27 cellular contexts compared by ENCODE assay signal in genomic region chr6:159321267-159321666, GRCh38.
"Had no signal": no experiment of that assay in that cellular context is flagged by ENCODE, and none has a peak within 500 bp of the region (broad histone marks: within the 10 kb centered on the region; RNA-seq: fewer than 3 reads in every experiment).

No MANE protein-coding gene starts in this region.

- ATAC-seq: mucosa of descending colon; naive thymus-derived CD4-positive, alpha-beta T cell; natural killer cell treated with Interleukin-12 subunit alpha and Interleukin-12 subunit beta and Interleukin-15 and Interleukin-18, amount 100 ng/mL, for 72 hours; pancreas; right cardiac atrium; stimulated activated memory B cell treated with anti-CD40 and anti-IgM and Interleukin-4, amounts not matched to agents 10 μg/mL and 1 μg/mL and 100 μg/mL, for 72 hours; stimulated activated naive CD8-positive, alpha-beta T cell treated with anti-CD3 and anti-CD28 coated beads, Interleukin-15, amount 100 ng/mL, for 72 hours; upper lobe of right lung had no signal

- DNase-seq: islet precursor cell; left ventricle myocardium inferior; midbrain; mucosa of descending colon; naive thymus-derived CD4-positive, alpha-beta T cell; nucleus accumbens; pancreas; posterior cingulate gyrus; retina; right cardiac atrium; stimulated activated CD4-positive, alpha-beta T cell treated with anti-CD3 and anti-CD28 coated beads, Interleukin-1b, Interleukin-23, amount 100 ng/mL, for 48 hours; stimulated activated CD4-positive, alpha-beta T cell treated with anti-CD3 and anti-CD28 coated beads, Interleukin-2, amount 100 ng/mL, for 48 hours; stimulated activated CD4-positive, alpha-beta T cell treated with anti-CD3 and anti-CD28 coated beads, Interleukin-4, amount 100 ng/mL, for 4 hours; stimulated activated CD8-positive, alpha-beta memory T cell treated with anti-CD3 and anti-CD28 coated beads, Interleukin-4, amount 100 ng/mL, for 48 hours; stimulated activated naive CD4-positive, alpha-beta T cell treated with Interleukin-2 at 50 U/mL for 16 hours; stimulated activated naive CD8-positive, alpha-beta T cell treated with anti-CD3 and anti-CD28 coated beads, Interleukin-15, amount 100 ng/mL, for 72 hours; substantia nigra; transverse colon; upper lobe of right lung; uterus had no signal

- H3K36me3 ChIP-seq: left ventricle myocardium inferior, pancreas, prostate gland, transverse colon, upper lobe of right lung, uterus had no signal

- H3K9me3 Mint-ChIP-seq: memory B cell; natural killer cell treated with Interleukin-12 subunit alpha and Interleukin-12 subunit beta and Interleukin-15 and Interleukin-18, amount 100 ng/mL, for 72 hours; stimulated activated memory B cell treated with anti-CD40 and anti-IgM and Interleukin-4, amounts not matched to agents 10 μg/mL and 1 μg/mL and 100 μg/mL, for 72 hours; stimulated activated naive CD8-positive, alpha-beta T cell treated with anti-CD3 and anti-CD28 coated beads, Interleukin-15, amount 100 ng/mL, for 72 hours had no signal

- H2AFZ ChIP-seq: hepatocyte had no signal

- H3K27me3 ChIP-seq: pancreas, transverse colon, upper lobe of right lung, uterus had no signal

- H3K36me3 Mint-ChIP-seq: memory B cell; naive thymus-derived CD4-positive, alpha-beta T cell; natural killer cell treated with Interleukin-12 subunit alpha and Interleukin-12 subunit beta and Interleukin-15 and Interleukin-18, amount 100 ng/mL, for 72 hours; stimulated activated memory B cell treated with anti-CD40 and anti-IgM and Interleukin-4, amounts not matched to agents 10 μg/mL and 1 μg/mL and 100 μg/mL, for 72 hours had no signal

- H3K79me2 ChIP-seq: hepatocyte had no signal

- H3K4me2 ChIP-seq: hepatocyte, smooth muscle cell had no signal

- H3K9me3 ChIP-seq: left ventricle myocardium inferior, mucosa of descending colon, pancreas, prostate gland, transverse colon, upper lobe of right lung, uterus had no signal

- H3K27ac ChIP-seq: hepatocyte, left ventricle myocardium inferior, pancreas, prostate gland, transverse colon, upper lobe of right lung, uterus had no signal

- H3K4me3 Mint-ChIP-seq: memory B cell; naive thymus-derived CD4-positive, alpha-beta T cell; natural killer cell treated with Interleukin-12 subunit alpha and Interleukin-12 subunit beta and Interleukin-15 and Interleukin-18, amount 100 ng/mL, for 72 hours; stimulated activated memory B cell treated with anti-CD40 and anti-IgM and Interleukin-4, amounts not matched to agents 10 μg/mL and 1 μg/mL and 100 μg/mL, for 72 hours; stimulated activated naive CD8-positive, alpha-beta T cell treated with anti-CD3 and anti-CD28 coated beads, Interleukin-15, amount 100 ng/mL, for 72 hours had no signal

- H3K4me1 ChIP-seq: left ventricle myocardium inferior, pancreas, prostate gland, transverse colon, upper lobe of right lung, uterus had no signal

- H3K27ac Mint-ChIP-seq: memory B cell; naive thymus-derived CD4-positive, alpha-beta T cell; natural killer cell treated with Interleukin-12 subunit alpha and Interleukin-12 subunit beta and Interleukin-15 and Interleukin-18, amount 100 ng/mL, for 72 hours; stimulated activated memory B cell treated with anti-CD40 and anti-IgM and Interleukin-4, amounts not matched to agents 10 μg/mL and 1 μg/mL and 100 μg/mL, for 72 hours; stimulated activated naive CD8-positive, alpha-beta T cell treated with anti-CD3 and anti-CD28 coated beads, Interleukin-15, amount 100 ng/mL, for 72 hours had no signal

- H3K4me3 ChIP-seq: hepatocyte, left ventricle myocardium inferior, lung, mucosa of descending colon, pancreas, prostate gland, smooth muscle cell, transverse colon, upper lobe of right lung, uterus had no signal

- H3K4me1 Mint-ChIP-seq: memory B cell; naive thymus-derived CD4-positive, alpha-beta T cell; stimulated activated memory B cell treated with anti-CD40 and anti-IgM and Interleukin-4, amounts not matched to agents 10 μg/mL and 1 μg/mL and 100 μg/mL, for 72 hours; stimulated activated naive CD8-positive, alpha-beta T cell treated with anti-CD3 and anti-CD28 coated beads, Interleukin-15, amount 100 ng/mL, for 72 hours had no signal

- H3K27me3 Mint-ChIP-seq: stimulated activated memory B cell treated with anti-CD40 and anti-IgM and Interleukin-4, amounts not matched to agents 10 μg/mL and 1 μg/mL and 100 μg/mL, for 72 hours had no signal
